In the genomic region with DNA sequence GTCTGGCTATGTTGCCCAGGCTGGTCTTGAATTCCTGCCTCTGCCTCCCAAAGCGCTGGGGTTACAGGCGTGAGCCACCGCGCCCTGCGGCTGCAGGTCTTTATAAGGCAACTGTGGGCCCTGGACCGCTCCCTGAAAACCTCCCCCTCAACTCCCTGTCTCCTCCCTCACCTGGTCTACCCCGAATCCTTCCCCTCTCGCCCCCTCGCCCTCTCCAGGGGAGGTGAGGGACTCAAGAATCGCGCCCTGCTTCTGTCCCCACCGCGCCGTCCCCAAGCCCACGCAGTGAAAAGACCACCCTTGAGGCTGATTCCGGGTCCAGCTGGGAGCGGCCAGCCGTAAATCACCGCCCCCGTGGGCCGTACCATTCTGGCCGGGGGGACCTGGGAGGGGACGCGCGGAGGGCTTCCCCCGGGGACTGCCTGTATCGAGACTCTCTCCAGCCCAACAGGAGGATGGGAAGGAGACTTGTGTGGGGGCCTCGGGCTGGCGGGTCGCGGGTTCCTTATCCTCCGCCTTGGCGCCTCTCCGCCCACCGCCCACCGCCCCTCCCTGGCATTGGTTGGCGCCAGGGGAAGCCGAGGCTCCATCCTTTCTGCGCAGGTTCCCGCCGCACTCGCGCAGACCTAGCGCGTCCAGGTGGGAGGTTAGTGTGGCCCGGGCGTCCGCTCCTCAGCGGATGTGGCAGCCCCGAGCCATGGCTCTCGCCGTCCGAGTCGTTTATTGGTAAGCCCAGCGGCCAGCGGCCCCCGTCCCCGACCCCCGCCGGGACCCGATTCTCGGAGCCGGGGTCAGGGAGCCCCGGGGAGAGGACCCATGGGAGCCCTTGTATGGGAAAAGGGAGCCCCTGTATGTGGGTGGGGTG, we compare ENCODE assay signal across 8 cellular contexts. TPM values are rescaled to one million over a fixed set of nuclear protein-coding genes. Genes with fewer than 3 reads are reported as not detected.
DNase-seq lines count a peak whose midpoint lies in the region; ATAC-seq and TF ChIP-seq lines count a peak whose summit lies in the region.

A gene (plus strand): TSS at position 615 of the 865 bp plus-strand sequence. CDS start 83 bp downstream, at position 698.

- no peaks in the 10 kb centered on the region for H3K9me3 Mint-ChIP-seq in Calu3 (ENCODE audit: low read depth, unreplicated experiment)
- no peaks in the 10 kb centered on the region for H3K9me3 Mint-ChIP-seq in neural crest cell

- TF ChIP-seq CTCF in Calu3 (IDR thresholded peaks at IDR 0.05; ENCODE audit: unreplicated experiment), result no peak
- TF ChIP-seq CTCF in foreskin fibroblast (IDR thresholded peaks at IDR 0.05; ENCODE audit: low read depth, low read length), result no peak
- no peak for TF ChIP-seq CTCF in neural crest cell (conservative IDR thresholded peaks at IDR 0.05)
- no peak for TF ChIP-seq CTCF in stomach (IDR thresholded peaks at IDR 0.05)

- peaks cover 47% of the 10 kb centered on the region for H3K4me1 Mint-ChIP-seq in Calu3 (ENCODE audit: low read depth, unreplicated experiment)
- peaks cover 29% of the 10 kb centered on the region for H3K4me1 Mint-ChIP-seq in neural crest cell

- H3K27me3 ChIP-seq in stomach, result no peaks in the 10 kb centered on the region

- intact Hi-C loops in Calu3 (cut with micrococcal nuclease; ENCODE audit: unreplicated experiment), result no loop called here
- intact Hi-C loops in stomach (cut with DNase I; ENCODE audit: low total_unique reads), result no loop called here

- TF ChIP-seq POLR2A in Raji (IDR thresholded peaks at IDR 0.05; ENCODE audit: insufficient read depth, low read depth, low read length), result peak; percentile 80
- TF ChIP-seq POLR2A in stomach (IDR thresholded peaks at IDR 0.05), result peak in 2 of 4 donors; percentile 57 to 85

- peak within 1 kb of the TSS; percentile 99 for H3K4me3 Mint-ChIP-seq in Calu3 (ENCODE audit: low read depth, unreplicated experiment)
- peak within 1 kb of the TSS; percentile 92 for H3K4me3 Mint-ChIP-seq in neural crest cell

- BruUV-seq in Calu3 (replicated peaks; lab: Mats Ljungman, UMichigan), result no TSS peak

- H3K4me3 ChIP-seq in foreskin fibroblast (ENCODE audit: low read depth in 1 of 2, low read length in 2 of 2) (peak within 1 kb of the TSS; percentile 82 to 89), stomach (peak within 1 kb of the TSS; percentile 78 to 93 (median 86))

- H3K27me3 Mint-ChIP-seq in Calu3 (ENCODE audit: unreplicated experiment), result no peaks in the 10 kb centered on the region
- no peaks in the 10 kb centered on the region for H3K27me3 Mint-ChIP-seq in neural crest cell (ENCODE audit: low read depth)

- ATAC-seq in GM21717 (IDR thresholded peaks at IDR 0.05; ENCODE audit: unreplicated experiment), result peak; percentile 70

- DNase-seq in Calu3 (peak; percentile 90), Kasumi-1 (lab: John Stamatoyannopoulos, UW) (peak; percentile 46 to 66), activated gamma-delta T cell (lab: John Stamatoyannopoulos, UW) (peak; percentile 61), foreskin fibroblast (peak; percentile 52 to 85), neural crest cell (ENCODE audit: low read depth, low spot score) (peak; percentile 82), stomach (peak; percentile 83)

- H3K9me3 ChIP-seq in stomach, result no peaks in the 10 kb centered on the region

- peak within 1 kb of the TSS; percentile 95 to 97 (median 95) for H3K27ac ChIP-seq in stomach

- WGBS in stomach, 5 donors, result 0 to 6% (median 0%) methylated on average over 7 to 64 of the region's 64 CpGs

- H3K27ac Mint-ChIP-seq in Calu3 (ENCODE audit: unreplicated experiment) (peak within 1 kb of the TSS; percentile 99), neural crest cell (ENCODE audit: unreplicated experiment) (peak within 1 kb of the TSS; percentile 98)

- H3K4me1 ChIP-seq in stomach, result peaks cover 40 to 53% (median 47%) of the 10 kb centered on the region in 4 donors

- H3K36me3 ChIP-seq in stomach, result peaks cover 14 to 28% (median 25%) of the 10 kb centered on the region in 4 donors

- CTCF ChIA-PET in Calu3 (lab: Charles Lee), result interaction anchor here (0.9 to 1.1 kb wide), 2 partner anchors 12 to 65 kb away, joined by 3 read pairs; a partner anchor contains a TSS

- H3K36me3 Mint-ChIP-seq in Calu3 (ENCODE audit: insufficient read depth, unreplicated experiment) (peaks cover 66% of the 10 kb centered on the region), neural crest cell (ENCODE audit: low read depth) (peaks cover 8% of the 10 kb centered on the region)

- peak; percentile 12 for TF ChIP-seq EP300 in stomach (IDR thresholded peaks at IDR 0.05)

RNA-seq across cellular contexts. Expression of the gene that starts here (rescaled TPM):
- 466 and 506 TPM in 2 replicates for total RNA-seq in Calu3 (2022)
- total RNA-seq in neural crest cell, result 175 and 179 TPM in 2 replicates
- 1,000 to 10,000 TPM in 1 of 5 donors, 100 to 1,000 TPM in 4; 204 to 1,097 (median 628) TPM for total RNA-seq in stomach
- 100 to 1,000 TPM; 496 to 589 (median 581) TPM for polyA plus RNA-seq in stomach

Comparison
In these comparisons a context has a peak if more than half of its experiments do, and no peak if none do; other contexts are left out.
1. Peak in every context shown above with its lines: DNase-seq, ATAC-seq, H3K4me3 ChIP-seq and H3K27ac ChIP-seq.